13 cellular contexts compared by ENCODE assay signal in genomic region chr17:33012522-33013033, GRCh38. TPM values are rescaled to one million over a fixed set of nuclear protein-coding genes. Genes with fewer than 3 reads are reported as not detected.
DNase-seq lines count a peak whose midpoint lies in the region; ATAC-seq, FAIRE-seq and TF ChIP-seq lines count a peak whose summit lies in the region.
"Had no signal": no experiment of that assay in that cellular context is flagged by ENCODE, and none has a peak within 500 bp of the region (broad histone marks: within the 10 kb centered on the region; RNA-seq: fewer than 3 reads in every experiment).

No MANE protein-coding gene starts in this region.

- H3K4me1 Mint-ChIP-seq in MCF 10A (ENCODE audit: insufficient read depth, unreplicated experiment) (peaks cover 27% of the 10 kb centered on the region), astrocyte (ENCODE audit: low read depth, unreplicated experiment) (peaks cover 18% of the 10 kb centered on the region)

- H3K36me3 Mint-ChIP-seq in MCF 10A (ENCODE audit: insufficient read depth, unreplicated experiment) = peaks cover 10% of the 10 kb centered on the region
- H3K36me3 Mint-ChIP-seq in astrocyte (ENCODE audit: low read depth, unreplicated experiment) = no peaks in the 10 kb centered on the region

- H3K27me3 ChIP-seq in breast epithelium (no peaks in the 10 kb centered on the region), astrocyte (ENCODE audit: insufficient read depth, low read length) (peaks cover 4% of the 10 kb centered on the region), gastroesophageal sphincter (no peaks in the 10 kb centered on the region)

- H2AFZ ChIP-seq in astrocyte (ENCODE audit: low read depth, low read length) = peak overlapping the region; percentile 50

- intact Hi-C loops in MCF 10A (cut with micrococcal nuclease) = no loop called here
- intact Hi-C loops in breast epithelium (cut with DNase I; ENCODE audit: low total_unique reads) = no loop called here

- no peak for TF ChIP-seq EP300 in gastroesophageal sphincter (IDR thresholded peaks at IDR 0.05)

- H3K4me3 ChIP-seq in breast epithelium = no peak overlapping the region
- H3K4me3 ChIP-seq in astrocyte (ENCODE audit: insufficient read depth, low read depth, low read length) = no peak overlapping the region
- H3K4me3 ChIP-seq in gastroesophageal sphincter = no peak overlapping the region

- H3K27ac Mint-ChIP-seq in MCF 10A (ENCODE audit: low read depth, unreplicated experiment) (peak overlapping the region; percentile 90), astrocyte (ENCODE audit: unreplicated experiment) (peak overlapping the region; percentile 72)

- CTCF ChIA-PET in MCF 10A (lab: Yijun Ruan, JAX) = interaction anchor here (5.0 kb wide), 1 partner anchor 14 kb away, joined by 22 read pairs; no protein-coding TSS in a partner anchor

- H3K79me2 ChIP-seq in astrocyte (ENCODE audit: insufficient read depth, low read length) = no peaks in the 10 kb centered on the region

- TF ChIP-seq POLR2A in breast epithelium (IDR thresholded peaks at IDR 0.05) (no peak), gastroesophageal sphincter (IDR thresholded peaks at IDR 0.05) (no peak)

- WGBS in gastroesophageal sphincter (ENCODE audit: low coverage in 1 of 2), 2 donors = 28 to 33% methylated on average over 3 to 5 of the region's 8 CpGs

- H3K4me1 ChIP-seq in breast epithelium = no peaks in the 10 kb centered on the region
- H3K4me1 ChIP-seq in astrocyte (ENCODE audit: insufficient read depth, low read length) = peaks cover 8% of the 10 kb centered on the region
- no peaks in the 10 kb centered on the region for H3K4me1 ChIP-seq in gastroesophageal sphincter

- no peak overlapping the region for H3K27ac ChIP-seq in breast epithelium
- peak overlapping the region; percentile 25 for H3K27ac ChIP-seq in astrocyte (ENCODE audit: low read depth, low read length)
- H3K27ac ChIP-seq in gastroesophageal sphincter = no peak overlapping the region
- H3K27ac ChIP-seq: VCaP had no signal

- no peaks in the 10 kb centered on the region for H4K20me1 ChIP-seq in astrocyte (ENCODE audit: insufficient read depth, low read length)

- POLR2A ChIA-PET in MCF 10A (lab: Yijun Ruan, JAX) = no interaction called here

- H3K4me2 ChIP-seq in astrocyte (ENCODE audit: low read length) = peak overlapping the region; percentile 34

- FAIRE-seq in astrocyte (lab: Jason Lieb, UNC) = peak; percentile 79
- FAIRE-seq: endometrium had no signal

- H3K9me3 ChIP-seq in breast epithelium (no peaks in the 10 kb centered on the region), astrocyte (ENCODE audit: insufficient read depth, low read depth, low read length) (no peaks in the 10 kb centered on the region), gastroesophageal sphincter (no peaks in the 10 kb centered on the region)

- H3K4me3 Mint-ChIP-seq in MCF 10A (ENCODE audit: unreplicated experiment) = no peak overlapping the region
- H3K4me3 Mint-ChIP-seq in astrocyte (ENCODE audit: unreplicated experiment) = no peak overlapping the region

- no TSS peak for BruUV-seq in MCF 10A (replicated peaks; lab: Mats Ljungman, UMichigan)

- H3K9ac ChIP-seq in astrocyte (ENCODE audit: low read length) = no peak overlapping the region

- H3K9me3 Mint-ChIP-seq in MCF 10A (ENCODE audit: unreplicated experiment) (no peaks in the 10 kb centered on the region), astrocyte (ENCODE audit: unreplicated experiment) (no peaks in the 10 kb centered on the region)

- no peaks in the 10 kb centered on the region for H3K27me3 Mint-ChIP-seq in MCF 10A (ENCODE audit: insufficient read depth, unreplicated experiment)
- H3K27me3 Mint-ChIP-seq in astrocyte (ENCODE audit: low read depth, unreplicated experiment) = peaks cover 38% of the 10 kb centered on the region

- ATAC-seq in gastroesophageal sphincter = no peak
- ATAC-seq in HG02763 (IDR thresholded peaks at IDR 0.05; ENCODE audit: unreplicated experiment) = no peak
- no peak for ATAC-seq in HG03095 (IDR thresholded peaks at IDR 0.05; ENCODE audit: unreplicated experiment)
- no peak for ATAC-seq in HG03442 (IDR thresholded peaks at IDR 0.05; ENCODE audit: unreplicated experiment)

- peak; percentile 92 for DNase-seq in MCF 10A (ENCODE audit: unreplicated experiment)
- no peak for DNase-seq in breast epithelium (ENCODE audit: low spot score in 2 of 2)
- DNase-seq in astrocyte (ENCODE audit: low read depth) = peak; percentile 93
- peak; percentile 98 for DNase-seq in iris pigment epithelial cell (ENCODE audit: low read depth)
- DNase-seq: activated gamma-delta T cell, NCI-H1694 had no signal

- no peak for TF ChIP-seq CTCF in MCF 10A (IDR thresholded peaks at IDR 0.05; ENCODE audit: unreplicated experiment)
- no peak for TF ChIP-seq CTCF in breast epithelium (IDR thresholded peaks at IDR 0.05)
- no peak for TF ChIP-seq CTCF in astrocyte (IDR thresholded peaks at IDR 0.05; ENCODE audit: insufficient read depth, low read depth, low read length)
- TF ChIP-seq CTCF in gastroesophageal sphincter (IDR thresholded peaks at IDR 0.05) = no peak

- H3K36me3 ChIP-seq in breast epithelium = no peaks in the 10 kb centered on the region
- no peaks in the 10 kb centered on the region for H3K36me3 ChIP-seq in astrocyte (ENCODE audit: insufficient read depth, low read length)
- no peaks in the 10 kb centered on the region for H3K36me3 ChIP-seq in gastroesophageal sphincter

RNA-seq across cellular contexts. Expression of gene SPACA3, which starts 20.9 kb away (rescaled TPM):
- not detected in 2 replicates for total RNA-seq in MCF 10A (2022)
- total RNA-seq in breast epithelium = not detected
- total RNA-seq in astrocyte = not detected in 2 replicates
- not detected for total RNA-seq in gastroesophageal sphincter
- total RNA-seq: A673 had no signal

Comparison
In these comparisons a context has a peak if more than half of its experiments do, and no peak if none do; other contexts are left out.
1. DNase-seq: peak in MCF 10A (single experiment), astrocyte (single experiment) and iris pigment epithelial cell (single experiment); none in breast epithelium (0 of 2).